8 cellular contexts compared by ENCODE assay signal in genomic region chr22:44567846-44568493, GRCh38.
DNase-seq lines count a peak whose midpoint lies in the region; ATAC-seq and TF ChIP-seq lines count a peak whose summit lies in the region.

No MANE protein-coding gene starts in this region.

- no peak for TF ChIP-seq EP300 in Ishikawa (IDR thresholded peaks at IDR 0.05; ENCODE audit: borderline replicate concordance)

- H3K4me3 ChIP-seq in retinal pigment epithelial cell (ENCODE audit: low read length): no peak overlapping the region

- ATAC-seq in HG03280 (IDR thresholded peaks at IDR 0.05; ENCODE audit: unreplicated experiment) (no peak), HG02885 (IDR thresholded peaks at IDR 0.05; ENCODE audit: poor library complexity, unreplicated experiment) (no peak), HG02588 (IDR thresholded peaks at IDR 0.05; ENCODE audit: unreplicated experiment) (no peak)

- DNase-seq in CMK (ENCODE audit: low read depth) (peak; percentile 7), endothelial cell (ENCODE audit: low spot score) (peak; percentile 19), retinal pigment epithelial cell (ENCODE audit: low read depth) (no peak)
- DNase-seq in activated CD4-positive, alpha-beta memory T cell treated with anti-CD3 and anti-CD28 coated beads for 36 hours: peak; percentile 64

- H3K4me1 Mint-ChIP-seq in activated CD4-positive, alpha-beta memory T cell treated with anti-CD3 and anti-CD28 coated beads for 36 hours (ENCODE audit: low read depth): no peaks in the 10 kb centered on the region
- peaks cover 22% of the 10 kb centered on the region for H3K4me1 Mint-ChIP-seq in endothelial cell (ENCODE audit: unreplicated experiment)

- TF ChIP-seq RAD21 in Ishikawa (IDR thresholded peaks at IDR 0.05; ENCODE audit: low read depth): peak; percentile 66

- H3K4me3 Mint-ChIP-seq in activated CD4-positive, alpha-beta memory T cell treated with anti-CD3 and anti-CD28 coated beads for 36 hours: no peak overlapping the region
- peak overlapping the region; percentile 67 for H3K4me3 Mint-ChIP-seq in endothelial cell (ENCODE audit: unreplicated experiment)

- intact Hi-C loops in activated CD4-positive, alpha-beta memory T cell treated with anti-CD3 and anti-CD28 coated beads for 36 hours (cut with micrococcal nuclease): no loop called here

- CTCF ChIA-PET in activated CD4-positive, alpha-beta memory T cell treated with anti-CD3 and anti-CD28 coated beads for 36 hours (lab: Charles Lee): interaction anchor here (0.8 to 3.0 kb wide), 8 partner anchors 17 to 575 kb away, joined by 3 to 30 read pairs (median 3); no protein-coding TSS in a partner anchor

- H3K9me3 Mint-ChIP-seq in activated CD4-positive, alpha-beta memory T cell treated with anti-CD3 and anti-CD28 coated beads for 36 hours: peaks cover 10% of the 10 kb centered on the region
- H3K9me3 Mint-ChIP-seq in endothelial cell (ENCODE audit: unreplicated experiment): peaks cover 9% of the 10 kb centered on the region

- H3K27me3 Mint-ChIP-seq in activated CD4-positive, alpha-beta memory T cell treated with anti-CD3 and anti-CD28 coated beads for 36 hours: peaks cover 5% of the 10 kb centered on the region
- no peaks in the 10 kb centered on the region for H3K27me3 Mint-ChIP-seq in endothelial cell (ENCODE audit: unreplicated experiment)

- H3K27ac Mint-ChIP-seq in activated CD4-positive, alpha-beta memory T cell treated with anti-CD3 and anti-CD28 coated beads for 36 hours: no peak overlapping the region
- H3K27ac Mint-ChIP-seq in endothelial cell (ENCODE audit: unreplicated experiment): no peak overlapping the region

- TF ChIP-seq CTCF in endothelial cell (IDR thresholded peaks at IDR 0.05; ENCODE audit: unreplicated experiment) (peak; percentile 38), retinal pigment epithelial cell (conservative IDR thresholded peaks at IDR 0.05; ENCODE audit: low read depth, low read length) (peak; percentile 62)

- no peaks in the 10 kb centered on the region for H3K36me3 Mint-ChIP-seq in activated CD4-positive, alpha-beta memory T cell treated with anti-CD3 and anti-CD28 coated beads for 36 hours
- peaks cover 13% of the 10 kb centered on the region for H3K36me3 Mint-ChIP-seq in endothelial cell (ENCODE audit: low read depth, unreplicated experiment)

- POLR2A ChIA-PET in activated CD4-positive, alpha-beta memory T cell treated with anti-CD3 and anti-CD28 coated beads for 36 hours (lab: Charles Lee): no interaction called here

TF ChIP-seq in Ishikawa, 13 proteins besides CTCF, POLR2A, EP300 and RAD21:
- TF ChIP-seq CEBPB (IDR thresholded peaks at IDR 0.05) (no peak), TAF1 (IDR thresholded peaks at IDR 0.05; ENCODE audit: low read depth) (no peak), EGR1 (IDR thresholded peaks at IDR 0.05) (no peak), YY1 (IDR thresholded peaks at IDR 0.05; ENCODE audit: low read depth) (no peak), NFIC (IDR thresholded peaks at IDR 0.05) (no peak), USF1 (IDR thresholded peaks at IDR 0.05) (no peak), TEAD4 (IDR thresholded peaks at IDR 0.05) (no peak), ZBTB7A (IDR thresholded peaks at IDR 0.05; ENCODE audit: low read depth) (no peak), FOXM1 (IDR thresholded peaks at IDR 0.05; ENCODE audit: borderline replicate concordance, low read depth) (no peak), TCF12 (IDR thresholded peaks at IDR 0.05; ENCODE audit: low read depth) (no peak)
